ENCODE assay signal across 1 cellular context in genomic region chr3:172040976-172041963, GRCh38.
TF ChIP-seq lines count a peak whose summit lies in the region.

No MANE protein-coding gene starts in this region.

TF ChIP-seq in K562, 482 proteins besides CTCF, POLR2A, EP300 and RAD21 (continued from another document and continues in another):
- TF ChIP-seq MBD1 (CRISPR knock-in tag; IDR thresholded peaks at IDR 0.05), result no peak
- TF ChIP-seq HBP1 (CRISPR knock-in tag; IDR thresholded peaks at IDR 0.05), result peak; percentile 45; the same call in 1 of the 2 replicates
- 0 out of 2 replicates have a peak, but pooled peaks have one; percentile 71 for TF ChIP-seq ZBTB26 (CRISPR knock-in tag; IDR thresholded peaks at IDR 0.05)
- no peak for TF ChIP-seq MLX (CRISPR knock-in tag; conservative IDR thresholded peaks at IDR 0.05)
- no peak for TF ChIP-seq POLR2AphosphoS5 (IDR thresholded peaks at IDR 0.05; ENCODE audit: control insufficient read depth, insufficient read depth, low read depth, low read length)
- TF ChIP-seq ZNF239 (CRISPR knock-in tag; IDR thresholded peaks at IDR 0.05), result no peak
- no peak for TF ChIP-seq HNRNPUL1 (IDR thresholded peaks at IDR 0.05; ENCODE audit: low read length)
- TF ChIP-seq PTBP1 (IDR thresholded peaks at IDR 0.05; ENCODE audit: low read depth, low read length), result 0 out of 2 replicates have a peak, but pooled peaks have one; percentile 61
- 0 out of 4 replicates have a peak, but pooled peaks of 1 of the 2 experiments have one; percentile 35 for TF ChIP-seq ZNF318 (IDR thresholded peaks at IDR 0.05; ENCODE audit: borderline replicate concordance in 1 of 2, low read depth in 1 of 2)
- peak; percentile 64; the same call in 1 of the 2 replicates for TF ChIP-seq ZBTB40 (IDR thresholded peaks at IDR 0.05)
- no peak for TF ChIP-seq ZBTB40 (CRISPR knock-in tag; IDR thresholded peaks at IDR 0.05)
- TF ChIP-seq ARID3A (IDR thresholded peaks at IDR 0.05; ENCODE audit: borderline replicate concordance, low read depth, low read length), result no peak
- TF ChIP-seq ZC3H11A (IDR thresholded peaks at IDR 0.05; ENCODE audit: low read depth, low read length), result no peak
- no peak for TF ChIP-seq ERF (CRISPR knock-in tag; IDR thresholded peaks at IDR 0.05)
- no peak for TF ChIP-seq TFAP4 (CRISPR knock-in tag; IDR thresholded peaks at IDR 0.05; ENCODE audit: borderline replicate concordance)
- TF ChIP-seq ZNF583 (CRISPR knock-in tag; IDR thresholded peaks at IDR 0.05), result no peak
- TF ChIP-seq LARP7 (IDR thresholded peaks at IDR 0.05), result peak; percentile 88; the same call in 1 of the 2 replicates
- TF ChIP-seq U2AF2 (optimal IDR thresholded peaks at IDR 0.05; ENCODE audit: low read depth, low read length), result no peak
- TF ChIP-seq ZNF512 (tag; IDR thresholded peaks at IDR 0.05), result peak; percentile 99
- no peak for TF ChIP-seq WHSC1 (IDR thresholded peaks at IDR 0.05; ENCODE audit: low read length)
